Comparison of ENCODE assay signal across 8 cellular contexts in the genomic region with DNA sequence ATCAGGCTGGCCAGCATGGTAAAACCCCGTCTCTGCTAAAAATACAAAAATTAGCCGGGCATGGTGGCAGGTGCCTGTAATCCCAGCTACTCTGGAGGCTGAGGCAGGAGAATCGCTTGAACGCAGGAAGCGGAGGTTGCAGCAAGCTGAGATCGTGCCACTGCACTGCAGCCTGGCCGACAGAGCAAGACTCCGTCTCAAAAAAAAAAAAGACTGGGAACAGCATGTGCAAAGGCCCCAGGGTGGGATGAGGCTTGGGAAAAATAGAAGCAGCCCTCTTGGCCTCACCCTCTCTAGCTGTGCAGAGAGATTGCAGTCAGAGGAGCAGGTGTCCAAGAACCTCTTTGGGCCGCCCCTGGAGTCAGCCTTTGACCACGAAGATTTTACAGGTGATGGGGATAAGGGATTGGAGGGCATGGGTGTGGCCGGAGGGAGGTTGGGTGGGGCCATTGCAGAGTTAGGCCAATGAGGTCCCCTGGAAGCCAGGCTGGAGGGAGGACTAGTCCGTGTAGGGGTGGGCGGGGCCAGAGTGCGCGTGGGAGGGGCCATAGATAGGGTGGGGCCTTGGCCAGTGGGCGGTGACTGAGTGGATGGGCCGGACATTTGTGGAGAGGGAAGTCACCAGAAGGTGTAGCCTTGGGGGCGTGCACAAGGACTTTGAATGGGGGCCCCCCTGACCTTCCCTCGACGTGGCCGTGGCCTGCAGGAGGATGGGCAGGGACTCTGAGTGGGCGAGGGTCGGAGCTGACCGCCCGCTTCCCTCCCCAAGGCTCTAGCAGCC. TPM values are rescaled to one million over a fixed set of nuclear protein-coding genes. Genes with fewer than 3 reads are reported as not detected.
DNase-seq lines count a peak whose midpoint lies in the region; ATAC-seq and TF ChIP-seq lines count a peak whose summit lies in the region.

No MANE protein-coding gene starts in this region.

- H3K9me2 ChIP-seq in SK-N-SH: no peaks in the 10 kb centered on the region

- H3K27ac ChIP-seq in SK-N-SH (ENCODE audit: low read depth in 2 of 2, low read length in 1 of 2) (no peak overlapping the region), thoracic aorta (no peak overlapping the region)

- H4K20me1 ChIP-seq in SK-N-SH (ENCODE audit: insufficient read depth): no peaks in the 10 kb centered on the region

- H3K4me2 ChIP-seq in SK-N-SH: no peak overlapping the region

- peaks cover 40% of the 10 kb centered on the region for H3K4me1 Mint-ChIP-seq in memory B cell

- H3K27me3 ChIP-seq in SK-N-SH (ENCODE audit: insufficient read depth): no peaks in the 10 kb centered on the region
- peaks cover 12% of the 10 kb centered on the region for H3K27me3 ChIP-seq in thoracic aorta (replicated peaks; ENCODE audit: insufficient read depth)

- no peak overlapping the region for H3K9ac ChIP-seq in SK-N-SH

- no peaks in the 10 kb centered on the region for H3F3A ChIP-seq in SK-N-SH (replicated peaks; ENCODE audit: insufficient read depth)

- no peaks in the 10 kb centered on the region for H3K36me3 ChIP-seq in SK-N-SH (replicated peaks in 1 of 2; ENCODE audit: control insufficient read depth in 1 of 2, insufficient read depth in 2 of 2, low read length in 1 of 2)
- H3K36me3 ChIP-seq in thoracic aorta: no peaks in the 10 kb centered on the region

- no peaks in the 10 kb centered on the region for H3K79me2 ChIP-seq in SK-N-SH (ENCODE audit: insufficient read depth)

- ATAC-seq in memory B cell (ENCODE audit: low read depth): peak; percentile 18
- no peak for ATAC-seq in thoracic aorta (ENCODE audit: insufficient number of reproducible peaks, low FRiP score, low read depth)
- no peak for ATAC-seq in GM21367 (IDR thresholded peaks at IDR 0.05; ENCODE audit: unreplicated experiment)

- TF ChIP-seq RAD21 in SK-N-SH (IDR thresholded peaks at IDR 0.05; ENCODE audit: low read length): no peak

- DNase-seq in SIG-M5 treated with dmso at 0.1 percent for 504 hours (lab: John Stamatoyannopoulos, UW; ENCODE audit: unreplicated experiment) (peak; percentile 33), SIG-M5 (lab: John Stamatoyannopoulos, UW) (no peak), SK-N-SH (peak; percentile 82), choroid plexus epithelial cell (ENCODE audit: low read depth) (peak; percentile 68), memory B cell (ENCODE audit: low spot score in 2 of 2) (peak in 1 of 2 donors; percentile 35), thoracic aorta (ENCODE audit: low spot score) (no peak), GF-D8 (lab: John Stamatoyannopoulos, UW) (no peak)

- H3K4me1 ChIP-seq in SK-N-SH (ENCODE audit: control insufficient read depth in 1 of 2, insufficient read depth in 2 of 2, low read depth in 1 of 2, low read length in 1 of 2) (no peaks in the 10 kb centered on the region), thoracic aorta (ENCODE audit: control insufficient read depth in 1 of 2, low read depth in 2 of 2) (peaks cover 0 to 6% of the 10 kb centered on the region in 2 donors)

- no peaks in the 10 kb centered on the region for H3K27me3 Mint-ChIP-seq in memory B cell

- H3K9me3 Mint-ChIP-seq in memory B cell: no peaks in the 10 kb centered on the region

- no peak for TF ChIP-seq CTCF in SK-N-SH (IDR thresholded peaks at IDR 0.05)
- TF ChIP-seq CTCF in choroid plexus epithelial cell (conservative IDR thresholded peaks at IDR 0.05; ENCODE audit: low read depth, low read length): no peak
- no peak for TF ChIP-seq CTCF in thoracic aorta (IDR thresholded peaks at IDR 0.05)

- no peak for TF ChIP-seq EP300 in SK-N-SH (IDR thresholded peaks at IDR 0.05; ENCODE audit: borderline replicate concordance in 1 of 2, low read depth in 1 of 2, low read length in 1 of 2)

- no peak overlapping the region for H3K4me3 ChIP-seq in SK-N-SH (ENCODE audit: low read depth in 2 of 2, low read length in 1 of 2)
- H3K4me3 ChIP-seq in choroid plexus epithelial cell (ENCODE audit: low read depth, low read length): peak overlapping the region; percentile 39
- peak overlapping the region; percentile 49 for H3K4me3 ChIP-seq in thoracic aorta

- WGBS in SK-N-SH (ENCODE audit: low lambda C conversion rate): 76% methylated on average over 13 of the region's 25 CpGs

- H3K27ac Mint-ChIP-seq in memory B cell: peak overlapping the region; percentile 98

- H3K9me3 ChIP-seq in SK-N-SH (no peaks in the 10 kb centered on the region), thoracic aorta (no peaks in the 10 kb centered on the region)

- H3K4me3 Mint-ChIP-seq in memory B cell: no peak overlapping the region

- peaks cover 33% of the 10 kb centered on the region for H3K36me3 Mint-ChIP-seq in memory B cell

- H2AFZ ChIP-seq in SK-N-SH (ENCODE audit: low read depth): no peak overlapping the region

- CTCF ChIA-PET in SK-N-SH (lab: Yijun Ruan, JAX): interaction anchor here (0.7 to 1.0 kb wide), 2 partner anchors 30 to 74 kb away, joined by 3 read pairs; no protein-coding TSS in a partner anchor

- POLR2A ChIA-PET in SK-N-SH (lab: Yijun Ruan, JAX): no interaction called here

TF ChIP-seq in SK-N-SH, 30 proteins besides CTCF, POLR2A, EP300 and RAD21:
- no peak for TF ChIP-seq TCF12 (IDR thresholded peaks at IDR 0.05)
TF ChIP-seq in SK-N-SH: peak in this region for 0.

RNA-seq across cellular contexts. Expression of gene B3GNT3, which starts 16.9 kb away (rescaled TPM):
- not detected in 2 replicates for polyA plus RNA-seq in SK-N-SH (2012; rRNA removed)
- not detected in 2 replicates for polyA plus RNA-seq in SK-N-SH (2012; cell fraction: cytosol; rRNA removed)
- 0.05 TPM in 1 of 2 replicates, not detected in the other for polyA plus RNA-seq in SK-N-SH (2012; cell fraction: nucleus; rRNA removed)
- total RNA-seq in thoracic aorta: 1 to 10 TPM in 1 of 2 donors, not detected in 1; 2.3 TPM

RNA-seq across cellular contexts. Expression of gene FCHO1, which starts 26.8 kb away (rescaled TPM):
- 0.19 and 0.71 TPM in 2 replicates for polyA plus RNA-seq in SK-N-SH (2012; rRNA removed)
- polyA plus RNA-seq in SK-N-SH (2012; cell fraction: cytosol; rRNA removed): 0.04 and 0.16 TPM in 2 replicates
- 0.75 and 1.4 TPM in 2 replicates for polyA plus RNA-seq in SK-N-SH (2012; cell fraction: nucleus; rRNA removed)
- total RNA-seq in thoracic aorta: 1 to 10 TPM; 8.5 to 8.9 TPM

RNA-seq across cellular contexts. Expression of gene INSL3, which starts 43.3 kb away (rescaled TPM):
- 0.21 and 0.65 TPM in 2 replicates for polyA plus RNA-seq in SK-N-SH (2012; rRNA removed)
- 0.17 and 0.37 TPM in 2 replicates for polyA plus RNA-seq in SK-N-SH (2012; cell fraction: cytosol; rRNA removed)
- polyA plus RNA-seq in SK-N-SH (2012; cell fraction: nucleus; rRNA removed): 0.49 and 0.58 TPM in 2 replicates
- total RNA-seq in thoracic aorta: not detected

RNA-seq across cellular contexts. Expression of gene MAP1S, which starts 58.8 kb away (rescaled TPM):
- 7.8 and 18.4 TPM in 2 replicates for polyA plus RNA-seq in SK-N-SH (2012; rRNA removed)
- polyA plus RNA-seq in SK-N-SH (2012; cell fraction: cytosol; rRNA removed): 4.9 and 9.1 TPM in 2 replicates
- 24.7 and 42.3 TPM in 2 replicates for polyA plus RNA-seq in SK-N-SH (2012; cell fraction: nucleus; rRNA removed)
- 10 to 100 TPM; 31.7 to 42.9 TPM for total RNA-seq in thoracic aorta

Comparison
In these comparisons a context has a peak if more than half of its experiments do, and no peak if none do; other contexts are left out.
1. DNase-seq: peak in SIG-M5 treated with dmso at 0.1 percent for 504 hours (single experiment), SK-N-SH (single experiment) and choroid plexus epithelial cell (single experiment); none in SIG-M5 (single experiment), thoracic aorta (single experiment) and GF-D8 (single experiment).
2. H3K4me3 ChIP-seq: peak in choroid plexus epithelial cell (single experiment) and thoracic aorta (single experiment); none in SK-N-SH (0 of 2).